11 cellular contexts compared by ENCODE assay signal in genomic region chr1:185608166-185608565, GRCh38.
DNase-seq lines count a peak whose midpoint lies in the region; ATAC-seq and TF ChIP-seq lines count a peak whose summit lies in the region.
"Had no signal": no experiment of that assay in that cellular context is flagged by ENCODE, and none has a peak within 500 bp of the region (broad histone marks: within the 10 kb centered on the region; RNA-seq: fewer than 3 reads in every experiment).

No MANE protein-coding gene starts in this region.

- no peak overlapping the region for H3K27ac ChIP-seq in caudate nucleus (ENCODE audit: low read depth, low read length)
- H3K27ac ChIP-seq: C4-2B had no signal

- TF ChIP-seq CTCF in GM12865 (IDR thresholded peaks at IDR 0.05; ENCODE audit: insufficient read depth, low read depth, low read length, missing control alignments): no peak

- no peak overlapping the region for H3K4me3 ChIP-seq in GM12865 (ENCODE audit: low read depth, low read length)

- peak; percentile 69 for ATAC-seq in GM21360 (IDR thresholded peaks at IDR 0.05; ENCODE audit: unreplicated experiment)
- peak; percentile 82 for ATAC-seq in HG03045 (IDR thresholded peaks at IDR 0.05; ENCODE audit: unreplicated experiment)

- DNase-seq in GM12865 (ENCODE audit: low read depth) (peak; percentile 33), NCI-H526 treated with DMSO at 0.1 percent for 48 hours (lab: John Stamatoyannopoulos, UW) (peak; percentile 99), caudate nucleus (lab: John Stamatoyannopoulos, UW) (no peak), LoVo (ENCODE audit: low spot score) (no peak), RKO (ENCODE audit: low spot score) (no peak), COR-L47 (lab: John Stamatoyannopoulos, UW) (no peak)
- DNase-seq: glutamatergic neuron; NK-92 treated with Interleukin-12 subunit alpha and Interleukin-12 subunit beta, amount 100 ng/mL, for 24 hours had no signal

Comparison
In these comparisons a context has a peak if more than half of its experiments do, and no peak if none do; other contexts are left out.
1. DNase-seq: peak in GM12865 (single experiment) and NCI-H526 treated with DMSO at 0.1 percent for 48 hours (single experiment); none in caudate nucleus (0 of 61), LoVo (single experiment), RKO (single experiment) and COR-L47 (single experiment).